8 cellular contexts compared by ENCODE assay signal in genomic region chr6:25404693-25405169, GRCh38.
DNase-seq lines count a peak whose midpoint lies in the region; ATAC-seq and TF ChIP-seq lines count a peak whose summit lies in the region.

No MANE protein-coding gene starts in this region.

- TF ChIP-seq CTCF in glutamatergic neuron (IDR thresholded peaks at IDR 0.05; ENCODE audit: partially characterized antibody, unreplicated experiment), result no peak

- H3K4me3 Mint-ChIP-seq in glutamatergic neuron (ENCODE audit: unreplicated experiment), result no peak overlapping the region

- DNase-seq in SKM-1 treated with dmso at 0.1 percent for 144 hours (lab: John Stamatoyannopoulos, UW; ENCODE audit: unreplicated experiment), result peak; percentile 16
- DNase-seq in central memory CD4-positive, alpha-beta T cell, result peak; percentile 42
- peak; percentile 1 to 5 for DNase-seq in stimulated activated CD8-positive, alpha-beta memory T cell treated with anti-CD3 and anti-CD28 coated beads, Interleukin-15, amount 100 ng/mL, for 4 hours (ENCODE audit: low read depth in 2 of 2)
- DNase-seq in NCI-H2107 (lab: John Stamatoyannopoulos, UW), result no peak
- no peak for DNase-seq in NCI-H2081 (lab: John Stamatoyannopoulos, UW)
- no peak for DNase-seq in glutamatergic neuron

- H3K4me1 Mint-ChIP-seq in glutamatergic neuron (ENCODE audit: low read depth, unreplicated experiment), result no peaks in the 10 kb centered on the region

- no peaks in the 10 kb centered on the region for H3K27me3 Mint-ChIP-seq in glutamatergic neuron (ENCODE audit: unreplicated experiment)

- peaks cover 6% of the 10 kb centered on the region for H3K36me3 Mint-ChIP-seq in glutamatergic neuron (ENCODE audit: unreplicated experiment)

- no peak overlapping the region for H3K27ac Mint-ChIP-seq in glutamatergic neuron (ENCODE audit: unreplicated experiment)

- no peaks in the 10 kb centered on the region for H3K9me3 Mint-ChIP-seq in glutamatergic neuron (ENCODE audit: unreplicated experiment)

- peak; percentile 98 for ATAC-seq in GM18909 (IDR thresholded peaks at IDR 0.05; ENCODE audit: poor library complexity, unreplicated experiment)
- ATAC-seq in HG02885 (IDR thresholded peaks at IDR 0.05; ENCODE audit: poor library complexity, unreplicated experiment), result peak; percentile 98

Comparison
In these comparisons a context has a peak if more than half of its experiments do, and no peak if none do; other contexts are left out.
1. DNase-seq: peak in SKM-1 treated with dmso at 0.1 percent for 144 hours (single experiment), central memory CD4-positive, alpha-beta T cell (single experiment) and stimulated activated CD8-positive, alpha-beta memory T cell treated with anti-CD3 and anti-CD28 coated beads, Interleukin-15, amount 100 ng/mL, for 4 hours (2 of 2); none in NCI-H2107 (single experiment), NCI-H2081 (0 of 2) and glutamatergic neuron (single experiment).